14 cellular contexts compared by ENCODE assay signal in genomic region chr1:62230724-62231123, GRCh38. TPM values are rescaled to one million over a fixed set of nuclear protein-coding genes. Genes with fewer than 3 reads are reported as not detected.
DNase-seq lines count a peak whose midpoint lies in the region; ATAC-seq and TF ChIP-seq lines count a peak whose summit lies in the region.
"Had no signal": no experiment of that assay in that cellular context is flagged by ENCODE, and none has a peak within 500 bp of the region (broad histone marks: within the 10 kb centered on the region; RNA-seq: fewer than 3 reads in every experiment).

No MANE protein-coding gene starts in this region.

- H3K23ac ChIP-seq in trophoblast cell (ENCODE audit: low read length), result no peak overlapping the region

- DNase-seq in GM04504 (ENCODE audit: low read depth) (peak; percentile 58), NCI-H146 treated with DMSO at 0.1 percent for 48 hours (lab: John Stamatoyannopoulos, UW; ENCODE audit: unreplicated experiment) (peak; percentile 65), chondrocyte (ENCODE audit: low spot score) (no peak), trophoblast cell (peak; percentile 99), NCI-H1092 (lab: John Stamatoyannopoulos, UW) (no peak), OCI-M1 (lab: John Stamatoyannopoulos, UW) (no peak)
- DNase-seq: DMS153, KG1, naive B cell, NCI-H510A treated with DMSO at 0.1 percent for 48 hours, T-helper 1 cell had no signal

- H3K27ac ChIP-seq in trophoblast cell (ENCODE audit: low read depth, low read length), result peak overlapping the region; percentile 90
- H3K27ac ChIP-seq: adrenal gland had no signal

- H3K18ac ChIP-seq in trophoblast cell (ENCODE audit: low read length), result no peak overlapping the region

- H3K14ac ChIP-seq in trophoblast cell (ENCODE audit: low read length), result no peak overlapping the region

- no peak overlapping the region for H2BK120ac ChIP-seq in trophoblast cell (ENCODE audit: insufficient read depth, low read length, poor library complexity)

- no peak overlapping the region for H2AFZ ChIP-seq in trophoblast cell (ENCODE audit: insufficient read depth, low read length, poor library complexity)

- peaks cover 20% of the 10 kb centered on the region for H3K79me1 ChIP-seq in trophoblast cell (ENCODE audit: low read length)

- H3K4me1 Mint-ChIP-seq in chondrocyte (ENCODE audit: low read depth), result peaks cover 29% of the 10 kb centered on the region

- H3K4me3 Mint-ChIP-seq in chondrocyte (ENCODE audit: unreplicated experiment), result no peak overlapping the region
- H3K4me3 Mint-ChIP-seq: naive B cell had no signal

- H3K4me3 ChIP-seq in trophoblast cell (ENCODE audit: low read depth, low read length), result no peak overlapping the region
- H3K4me3 ChIP-seq: adrenal gland had no signal

- WGBS in trophoblast cell (ENCODE audit: extremely low coverage, insufficient coverage, insufficient read length), result no CpG with 5 or more reads among the region's 5 CpGs

- H3K4me2 ChIP-seq in trophoblast cell (ENCODE audit: low read length), result no peak overlapping the region

- no peaks in the 10 kb centered on the region for H3K9me3 Mint-ChIP-seq in chondrocyte (ENCODE audit: low read depth)

- no peak overlapping the region for H3K4ac ChIP-seq in trophoblast cell (ENCODE audit: low read depth, low read length)

- H4K12ac ChIP-seq in trophoblast cell (ENCODE audit: low read depth, low read length), result no peak overlapping the region

- H3K27me3 Mint-ChIP-seq in chondrocyte (ENCODE audit: low read depth), result no peaks in the 10 kb centered on the region

- peak overlapping the region; percentile 55 for H3K27ac Mint-ChIP-seq in chondrocyte (ENCODE audit: unreplicated experiment)
- H3K27ac Mint-ChIP-seq: naive B cell had no signal

- no peak overlapping the region for H3K9ac ChIP-seq in trophoblast cell (ENCODE audit: low read length)

- H3K36me3 Mint-ChIP-seq in chondrocyte (ENCODE audit: low read depth), result no peaks in the 10 kb centered on the region
- H3K36me3 Mint-ChIP-seq: naive B cell had no signal

- H2BK12ac ChIP-seq in trophoblast cell (ENCODE audit: low read length), result no peak overlapping the region

- H3K79me2 ChIP-seq in trophoblast cell (ENCODE audit: control insufficient read depth, insufficient read depth, low read length, poor library complexity), result peaks cover 2% of the 10 kb centered on the region

- H3K9me3 ChIP-seq in trophoblast cell (ENCODE audit: insufficient read depth, low read depth, low read length), result no peaks in the 10 kb centered on the region
- H3K9me3 ChIP-seq: adrenal gland had no signal

- H4K8ac ChIP-seq in trophoblast cell (ENCODE audit: low read depth, low read length), result no peak overlapping the region

- peaks cover 31 to 41% of the 10 kb centered on the region in 2 experiments for H3K4me1 ChIP-seq in trophoblast cell (ENCODE audit: control insufficient read depth in 1 of 2, insufficient read depth in 2 of 2, low read length in 2 of 2)
- H3K4me1 ChIP-seq: adrenal gland had no signal

- peaks cover 8 to 12% of the 10 kb centered on the region in 2 experiments for H3K36me3 ChIP-seq in trophoblast cell (ENCODE audit: control insufficient read depth in 1 of 2, insufficient read depth in 2 of 2, low read length in 2 of 2)
- H3K36me3 ChIP-seq: adrenal gland had no signal

- no peak for TF ChIP-seq CTCF in chondrocyte (IDR thresholded peaks at IDR 0.05)

- peak overlapping the region; percentile 60 for H2BK5ac ChIP-seq in trophoblast cell (ENCODE audit: low read depth, low read length, poor library complexity)

- no peak overlapping the region for H2AK5ac ChIP-seq in trophoblast cell (ENCODE audit: low read length)

- H4K91ac ChIP-seq in trophoblast cell (ENCODE audit: low read depth, low read length), result peak overlapping the region; percentile 64

- no peak for ATAC-seq in GM19023 (IDR thresholded peaks at IDR 0.05; ENCODE audit: unreplicated experiment)

- no peaks in the 10 kb centered on the region for H3K27me3 ChIP-seq in trophoblast cell (ENCODE audit: insufficient read depth, low read length)
- H3K27me3 ChIP-seq: adrenal gland had no signal

RNA-seq across cellular contexts. Expression of gene L1TD1, which starts 36.1 kb away (rescaled TPM):
- total RNA-seq in chondrocyte, result 0.12 to 0.26 TPM (median 0.15 TPM) in 3 replicates
- 65.5 and 65.9 TPM in 2 replicates for polyA plus RNA-seq in trophoblast cell (2013)
- total RNA-seq: activated CD8-positive, alpha-beta memory T cell treated with anti-CD3 and anti-CD28 coated beads for 36 hours had no signal

Comparison
In these comparisons a context has a peak if more than half of its experiments do, and no peak if none do; other contexts are left out.
1. DNase-seq: peak in GM04504 (single experiment), NCI-H146 treated with DMSO at 0.1 percent for 48 hours (single experiment) and trophoblast cell (2 of 2); none in chondrocyte (single experiment), NCI-H1092 (single experiment) and OCI-M1 (single experiment).